9 cellular contexts compared by ENCODE assay signal in genomic region chr3:161409069-161409468, GRCh38. TPM values are rescaled to one million over a fixed set of nuclear protein-coding genes. Genes with fewer than 3 reads are reported as not detected.
DNase-seq lines count a peak whose midpoint lies in the region; ATAC-seq, FAIRE-seq and TF ChIP-seq lines count a peak whose summit lies in the region.
"Had no signal": no experiment of that assay in that cellular context is flagged by ENCODE, and none has a peak within 500 bp of the region (broad histone marks: within the 10 kb centered on the region; RNA-seq: fewer than 3 reads in every experiment).

No MANE protein-coding gene starts in this region.

- H3K27me3 Mint-ChIP-seq in CD4-positive, CD25-positive, alpha-beta regulatory T cell, result peaks cover 10% of the 10 kb centered on the region

- no peaks in the 10 kb centered on the region for H3K36me3 ChIP-seq in CD4-positive, CD25-positive, alpha-beta regulatory T cell (ENCODE audit: control insufficient read depth, insufficient read depth, low read length)
- H3K36me3 ChIP-seq in pancreas, result no peaks in the 10 kb centered on the region
- no peaks in the 10 kb centered on the region for H3K36me3 ChIP-seq in uterus

- intact Hi-C loops in pancreas (cut with DNase I), result no loop called here
- intact Hi-C loops in uterus (cut with DNase I; ENCODE audit: low total_unique reads), result no loop called here

- H3K4me3 ChIP-seq in CD4-positive, CD25-positive, alpha-beta regulatory T cell (ENCODE audit: low read depth, low read length), result no peak overlapping the region
- H3K4me3 ChIP-seq in pancreas, result no peak overlapping the region
- no peak overlapping the region for H3K4me3 ChIP-seq in uterus

- TF ChIP-seq CTCF in pancreas (IDR thresholded peaks at IDR 0.05), result peak in 3 of 4 donors; percentile 31 to 44 (median 33)
- TF ChIP-seq CTCF in uterus (IDR thresholded peaks at IDR 0.05), result peak in 2 of 4 experiments; percentile 29 to 32

- no peaks in the 10 kb centered on the region for H3K36me3 Mint-ChIP-seq in CD4-positive, CD25-positive, alpha-beta regulatory T cell

- H3K9me3 ChIP-seq in CD4-positive, CD25-positive, alpha-beta regulatory T cell (ENCODE audit: control insufficient read depth in 2 of 2, low read length in 2 of 2), result no peaks in the 10 kb centered on the region
- H3K9me3 ChIP-seq in pancreas (no peaks in the 10 kb centered on the region), uterus (no peaks in the 10 kb centered on the region)

- H3K4me1 Mint-ChIP-seq in CD4-positive, CD25-positive, alpha-beta regulatory T cell, result peaks cover 0 to 25% (median 6%) of the 10 kb centered on the region in 4 donors

- no peaks in the 10 kb centered on the region for H3K9me3 Mint-ChIP-seq in CD4-positive, CD25-positive, alpha-beta regulatory T cell

- no peaks in the 10 kb centered on the region for H3K27me3 ChIP-seq in CD4-positive, CD25-positive, alpha-beta regulatory T cell (ENCODE audit: control insufficient read depth, insufficient read depth, low read length)
- H3K27me3 ChIP-seq in pancreas, result no peaks in the 10 kb centered on the region
- H3K27me3 ChIP-seq in uterus, result no peaks in the 10 kb centered on the region

- ATAC-seq in CD4-positive, CD25-positive, alpha-beta regulatory T cell (ENCODE audit: low read depth in 2 of 2), result no peak
- peak; percentile 61 for ATAC-seq in GM18868 (IDR thresholded peaks at IDR 0.05; ENCODE audit: unreplicated experiment)
- peak in 3 of 4 donors; percentile 58 to 74 (median 71) for ATAC-seq in pancreas
- no peak for ATAC-seq in GM19035 (IDR thresholded peaks at IDR 0.05; ENCODE audit: unreplicated experiment)

- DNase-seq in CD4-positive, CD25-positive, alpha-beta regulatory T cell, result peak in 2 of 3 donors; percentile 41 to 51
- DNase-seq in MV-4-11 (lab: John Stamatoyannopoulos, UW) (peak; percentile 49), SKM-1 (lab: John Stamatoyannopoulos, UW; ENCODE audit: unreplicated experiment) (peak; percentile 33), epithelial cell of prostate (ENCODE audit: low read depth, low spot score) (no peak), pancreas (peak in 2 of 6 donors; percentile 22 to 26), uterus (no peak)
- DNase-seq: left cardiac atrium had no signal

- H3K27ac ChIP-seq in CD4-positive, CD25-positive, alpha-beta regulatory T cell (ENCODE audit: insufficient read depth, low read length, poor library complexity, severe bottlenecking), result no peak overlapping the region
- H3K27ac ChIP-seq in epithelial cell of prostate (peak overlapping the region; percentile 90), pancreas (no peak overlapping the region), uterus (no peak overlapping the region)

- no peak for FAIRE-seq in pancreas (lab: Jason Lieb, UNC)

- H3K27ac Mint-ChIP-seq in CD4-positive, CD25-positive, alpha-beta regulatory T cell, result no peak overlapping the region

- no peak for TF ChIP-seq POLR2A in uterus (IDR thresholded peaks at IDR 0.05)

- 10 to 12% methylated on average over 3 of the region's 3 CpGs for WGBS in pancreas, 2 donors

- no peak overlapping the region for H3K4me3 Mint-ChIP-seq in CD4-positive, CD25-positive, alpha-beta regulatory T cell

- H3K4me1 ChIP-seq in CD4-positive, CD25-positive, alpha-beta regulatory T cell (ENCODE audit: control insufficient read depth, insufficient read depth, low read length, poor library complexity, severe bottlenecking), result peaks cover 5% of the 10 kb centered on the region
- H3K4me1 ChIP-seq in pancreas (peaks cover 0 to 15% (median 5%) of the 10 kb centered on the region in 3 donors), uterus (no peaks in the 10 kb centered on the region)

RNA-seq across cellular contexts. Expression of gene SPTSSB, which starts 37.8 kb away (rescaled TPM):
- not detected for total RNA-seq in CD4-positive, CD25-positive, alpha-beta regulatory T cell
- polyA plus RNA-seq in CD4-positive, CD25-positive, alpha-beta regulatory T cell, result 1 to 10 TPM in 1 of 4 donors, under 1 TPM in 2, not detected in 1; 0.10 to 1.0 (median 0.29) TPM
- total RNA-seq in pancreas (1 to 10 TPM in 3 of 6 donors, under 1 TPM in 3; 0.23 to 6.6 (median 1.2) TPM), uterus (1 to 10 TPM in 2 of 4 donors, under 1 TPM in 1, not detected in 1; under 0.01 to 1.5 (median 1.0) TPM)
- polyA plus RNA-seq in pancreas, result 1 to 10 TPM; 1.2 to 8.0 TPM

Comparison
In these comparisons a context has a peak if more than half of its experiments do, and no peak if none do; other contexts are left out.
1. ATAC-seq: peak in GM18868 (single experiment) and pancreas (3 of 4); none in CD4-positive, CD25-positive, alpha-beta regulatory T cell (0 of 2) and GM19035 (single experiment).
2. DNase-seq: peak in CD4-positive, CD25-positive, alpha-beta regulatory T cell (2 of 3), MV-4-11 (single experiment) and SKM-1 (single experiment); none in epithelial cell of prostate (single experiment) and uterus (0 of 2).